Comparison of ENCODE assay signal across 3 cellular contexts in genomic region chr6:3473773-3474172, GRCh38.
TF ChIP-seq lines count a peak whose summit lies in the region.

No MANE protein-coding gene starts in this region.

TF ChIP-seq in A549, 52 proteins besides CTCF, POLR2A, EP300 and RAD21:
- no peak for TF ChIP-seq JUN (IDR thresholded peaks at IDR 0.05)
- no peak for TF ChIP-seq BCL3 (IDR thresholded peaks at IDR 0.05)
- TF ChIP-seq FOXS1 (CRISPR knock-in tag; IDR thresholded peaks at IDR 0.05): no peak
- TF ChIP-seq ZFP36 (IDR thresholded peaks at IDR 0.05; ENCODE audit: borderline replicate concordance, partially characterized antibody): no peak
- TF ChIP-seq FOSL2 (IDR thresholded peaks at IDR 0.05): no peak
- TF ChIP-seq FOSL2 (CRISPR knock-in tag; IDR thresholded peaks at IDR 0.05): no peak
- TF ChIP-seq HOXB5 (CRISPR knock-in tag; IDR thresholded peaks at IDR 0.05): no peak
- no peak for TF ChIP-seq FOSB (CRISPR knock-in tag; IDR thresholded peaks at IDR 0.05)

TF ChIP-seq in H1, 55 proteins besides CTCF, POLR2A, EP300 and RAD21:
- TF ChIP-seq BACH1 (IDR thresholded peaks at IDR 0.05; ENCODE audit: low read length): no peak
- TF ChIP-seq JUND (IDR thresholded peaks at IDR 0.05; ENCODE audit: low read length): no peak
- no peak for TF ChIP-seq CHD2 (IDR thresholded peaks at IDR 0.05; ENCODE audit: low read length)
- TF ChIP-seq POLR2AphosphoS5 (IDR thresholded peaks at IDR 0.05; ENCODE audit: low read depth, low read length): no peak
- no peak for TF ChIP-seq KDM1A (IDR thresholded peaks at IDR 0.05; ENCODE audit: borderline replicate concordance, low read length)
- no peak for TF ChIP-seq CREB1 (IDR thresholded peaks at IDR 0.05)
- no peak for TF ChIP-seq ASH2L (IDR thresholded peaks at IDR 0.05; ENCODE audit: low read length)
- no peak for TF ChIP-seq USF2 (IDR thresholded peaks at IDR 0.05; ENCODE audit: low read length)
- TF ChIP-seq MAFK (IDR thresholded peaks at IDR 0.05; ENCODE audit: low read depth, low read length): no peak
- TF ChIP-seq ATF2 (IDR thresholded peaks at IDR 0.05; ENCODE audit: low read length): no peak
- no peak for TF ChIP-seq RBBP5 (IDR thresholded peaks at IDR 0.05; ENCODE audit: borderline replicate concordance, low read depth, low read length)
- no peak for TF ChIP-seq RNF2 (IDR thresholded peaks at IDR 0.05; ENCODE audit: borderline replicate concordance, low read depth, low read length, missing control alignments, poor library complexity, severe bottlenecking)
- TF ChIP-seq EGR1 (IDR thresholded peaks at IDR 0.05; ENCODE audit: borderline replicate concordance, low read depth, low read length): no peak
- TF ChIP-seq TBP (IDR thresholded peaks at IDR 0.05; ENCODE audit: low read depth, low read length): no peak
- TF ChIP-seq PHF8 (conservative IDR thresholded peaks at IDR 0.05; ENCODE audit: low read depth, low read length): no peak

TF ChIP-seq in GM23338, 12 proteins besides CTCF, POLR2A, EP300 and RAD21:
- TF ChIP-seq STAT1 (IDR thresholded peaks at IDR 0.05; ENCODE audit: unreplicated experiment) (no peak), ZNF331 (CRISPR knock-in tag; IDR thresholded peaks at IDR 0.05; ENCODE audit: low read depth) (no peak), JUNB (IDR thresholded peaks at IDR 0.05; ENCODE audit: unreplicated experiment) (no peak), CREB1 (CRISPR knock-in tag; IDR thresholded peaks at IDR 0.05; ENCODE audit: low read depth) (no peak), REST (IDR thresholded peaks at IDR 0.05; ENCODE audit: unreplicated experiment) (no peak), POLR2AphosphoS5 (IDR thresholded peaks at IDR 0.05; ENCODE audit: low read depth) (no peak), ETS1 (IDR thresholded peaks at IDR 0.05) (no peak), ZNF114 (CRISPR knock-in tag; IDR thresholded peaks at IDR 0.05) (no peak), ZNF462 (CRISPR knock-in tag; IDR thresholded peaks at IDR 0.05) (no peak), NANOG (IDR thresholded peaks at IDR 0.05; ENCODE audit: borderline replicate concordance) (no peak), EZH2phosphoT487 (IDR thresholded peaks at IDR 0.05; ENCODE audit: unreplicated experiment) (no peak)
